ENCODE assay signal across 8 cellular contexts in the genomic region with DNA sequence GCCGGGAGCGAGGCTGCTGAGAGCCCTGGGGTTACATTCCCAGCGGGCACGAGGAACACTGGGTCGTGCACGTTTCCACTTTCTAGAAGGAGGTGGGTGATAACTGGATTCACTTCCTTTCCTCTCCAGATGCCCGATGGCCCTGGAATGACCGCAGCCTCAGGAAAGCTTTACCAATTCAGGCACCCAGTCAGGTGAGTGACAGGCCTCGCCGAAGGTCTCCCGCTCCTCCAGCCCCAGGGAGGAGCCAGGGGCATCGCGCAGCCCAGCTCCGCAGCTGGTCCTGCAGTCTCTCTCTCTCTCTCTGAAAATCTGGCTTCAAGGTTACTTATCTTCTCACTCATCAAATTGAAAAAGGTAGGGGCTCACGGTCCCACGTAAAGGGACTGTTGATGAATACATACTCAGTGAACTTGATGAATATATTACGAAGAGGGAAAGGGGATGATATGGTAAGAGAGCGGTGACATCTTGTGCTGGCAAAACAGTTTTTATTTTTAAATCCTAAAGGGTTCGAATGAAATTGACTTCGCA. TPM values are rescaled to one million over a fixed set of nuclear protein-coding genes. Genes with fewer than 3 reads are reported as not detected.
A peak's percentile ranks its signal among the peaks of the same experiment; 100 is the strongest.
DNase-seq lines count a peak whose midpoint lies in the region; ATAC-seq and TF ChIP-seq lines count a peak whose summit lies in the region.

No MANE protein-coding gene starts in this region.

- H3K9me3 ChIP-seq in cardiac muscle cell (ENCODE audit: low read depth), result no peaks in the 10 kb centered on the region
- H3K9me3 ChIP-seq in T-helper 17 cell (ENCODE audit: control insufficient read depth, low read length, poor library complexity, severe bottlenecking), result peaks cover 5% of the 10 kb centered on the region
- no peaks in the 10 kb centered on the region for H3K9me3 ChIP-seq in iPS-20b (ENCODE audit: insufficient read depth, low read depth, low read length)
- H3K9me3 ChIP-seq in tibial artery, result no peaks in the 10 kb centered on the region

- peaks cover 7% of the 10 kb centered on the region for H3K36me3 Mint-ChIP-seq in T-helper 17 cell (ENCODE audit: low read depth)

- TF ChIP-seq CTCF in cardiac muscle cell (IDR thresholded peaks at IDR 0.05; ENCODE audit: low read depth, low read length) (no peak), tibial artery (IDR thresholded peaks at IDR 0.05) (no peak)

- H3K27me3 ChIP-seq in cardiac muscle cell (peaks cover 39% of the 10 kb centered on the region), iPS-20b (ENCODE audit: insufficient read depth, low read length) (peaks cover 57% of the 10 kb centered on the region), tibial artery (peaks cover 0 to 4% of the 10 kb centered on the region in 2 donors)

- H3K4me1 ChIP-seq in cardiac muscle cell (ENCODE audit: low read depth), result no peaks in the 10 kb centered on the region
- H3K4me1 ChIP-seq in iPS-20b (ENCODE audit: insufficient read depth, low read length), result peaks cover 5% of the 10 kb centered on the region; the same call in 1 of the 2 replicates
- peaks cover 0 to 21% (median 12%) of the 10 kb centered on the region in 4 donors for H3K4me1 ChIP-seq in tibial artery

- ATAC-seq in left ventricle myocardium superior (no peak), T-helper 17 cell (no peak), GM18861 (IDR thresholded peaks at IDR 0.05; ENCODE audit: unreplicated experiment) (no peak)

- H3K4me3 Mint-ChIP-seq in T-helper 17 cell, result peak overlapping the region; percentile 83

- H3K36me3 ChIP-seq in cardiac muscle cell (no peaks in the 10 kb centered on the region), iPS-20b (ENCODE audit: insufficient read depth, low read depth, low read length) (no peaks in the 10 kb centered on the region), tibial artery (no peaks in the 10 kb centered on the region)

- intact Hi-C loops in left ventricle myocardium superior (cut with micrococcal nuclease) (no loop called here), tibial artery (cut with DNase I; ENCODE audit: low total_unique reads) (no loop called here)

- H3K9ac ChIP-seq in iPS-20b (ENCODE audit: low read depth, low read length), result peak overlapping the region; percentile 24; the same call in 1 of the 2 replicates

- H3K27me3 Mint-ChIP-seq in T-helper 17 cell, result peaks cover 60% of the 10 kb centered on the region

- peaks cover 15% of the 10 kb centered on the region for H3K4me1 Mint-ChIP-seq in T-helper 17 cell

- no peak for DNase-seq in cardiac muscle cell (ENCODE audit: low read depth in 1 of 2, low spot score in 1 of 2)
- DNase-seq in left ventricle myocardium superior, result no peak
- DNase-seq in T-helper 17 cell, result no peak
- DNase-seq in tibial artery, result no peak
- no peak for DNase-seq in activated CD8-positive, alpha-beta memory T cell treated with anti-CD3 and anti-CD28 coated beads, Interleukin-2, amount 50 U/mL, for 4 hours
- no peak for DNase-seq in SW480 (ENCODE audit: low spot score)

- H3K27ac ChIP-seq in cardiac muscle cell, result no peak overlapping the region
- no peak overlapping the region for H3K27ac ChIP-seq in iPS-20b (ENCODE audit: low read length)
- no peak overlapping the region for H3K27ac ChIP-seq in tibial artery

- H3K4me3 ChIP-seq in cardiac muscle cell (peak overlapping the region; percentile 50), iPS-20b (ENCODE audit: low read length) (peak overlapping the region; percentile 81), tibial artery (peak overlapping the region; percentile 55 to 60)

- H3K27ac Mint-ChIP-seq in T-helper 17 cell, result no peak overlapping the region

RNA-seq across cellular contexts. Expression of a gene that starts 0.9 kb away (rescaled TPM):
- 0.35 and 0.45 TPM in 2 replicates for total RNA-seq in cardiac muscle cell
- polyA plus RNA-seq in cardiac muscle cell, result 0.49 and 1.2 TPM in 2 replicates
- total RNA-seq in left ventricle myocardium superior, result not detected
- total RNA-seq in T-helper 17 cell, result not detected

RNA-seq across cellular contexts. Expression of a gene that starts 5.5 kb away (rescaled TPM):
- total RNA-seq in cardiac muscle cell (5.2 and 8.1 TPM in 2 replicates), left ventricle myocardium superior (13.9 TPM), T-helper 17 cell (10 to 100 TPM; 21.8 to 27.0 TPM)
- polyA plus RNA-seq in cardiac muscle cell, result 13.6 and 14.5 TPM in 2 replicates
